ENCODE assay signal across 17 cellular contexts in genomic region chr13:100436099-100436498, GRCh38.
DNase-seq lines count a peak whose midpoint lies in the region; ATAC-seq, FAIRE-seq and TF ChIP-seq lines count a peak whose summit lies in the region.
"Had no signal": no experiment of that assay in that cellular context is flagged by ENCODE, and none has a peak within 500 bp of the region (broad histone marks: within the 10 kb centered on the region; RNA-seq: fewer than 3 reads in every experiment).

No MANE protein-coding gene starts in this region.

- no peaks in the 10 kb centered on the region for H3K9me3 ChIP-seq in PC-3 (ENCODE audit: low read length)
- H3K9me3 ChIP-seq in HepG2 (ENCODE audit: low read length) = no peaks in the 10 kb centered on the region

- ATAC-seq in PC-3 = peak; percentile 42; the same call in 1 of the 2 replicates
- peak; percentile 79 for ATAC-seq in HepG2
- ATAC-seq in HG03378 (IDR thresholded peaks at IDR 0.05; ENCODE audit: unreplicated experiment) = no peak
- no peak for ATAC-seq in GM21423 (IDR thresholded peaks at IDR 0.05; ENCODE audit: unreplicated experiment)
- ATAC-seq: CD8-positive, alpha-beta T cell; HCT116 had no signal

- in situ Hi-C loops in HepG2 (cut with HindIII; ENCODE audit: extremely low pct_ligation_motif_present, low pct_unique_long_range_greater_than_20kb) = no loop called here

- H3K4me1 ChIP-seq in PC-3 (ENCODE audit: insufficient read depth, low read length) (peaks cover 9% of the 10 kb centered on the region), HepG2 (ENCODE audit: insufficient read depth, low read length) (peaks cover 24% of the 10 kb centered on the region)

- FAIRE-seq in HepG2 (lab: Jason Lieb, UNC) = peak; percentile 21
- FAIRE-seq: D721Med, G401.6, GM12892 had no signal

- TF ChIP-seq CTCF in PC-3 (conservative IDR thresholded peaks at IDR 0.05; ENCODE audit: low read depth, low read length) (no peak), HepG2 (CRISPR knock-in tag; IDR thresholded peaks at IDR 0.05) (no peak)

- H3K27me3 ChIP-seq in PC-3 (ENCODE audit: low read length) = no peaks in the 10 kb centered on the region
- H3K27me3 ChIP-seq in HepG2 (ENCODE audit: control insufficient read depth in 1 of 2, insufficient read depth in 2 of 2, low read length in 2 of 2) = no peaks in the 10 kb centered on the region

- H3K9ac ChIP-seq in PC-3 (ENCODE audit: low read length) (no peak overlapping the region), HepG2 (ENCODE audit: insufficient read depth, low read depth, low read length) (no peak overlapping the region)

- intact Hi-C loops in PC-3 (cut with micrococcal nuclease) = no loop called here
- intact Hi-C loops in HepG2 (cut with micrococcal nuclease; ENCODE audit: unreplicated experiment) = no loop called here

- no peaks in the 10 kb centered on the region for H3F3A ChIP-seq in PC-3 (ENCODE audit: low read length, unreplicated experiment)

- DNase-seq in PC-3 = no peak
- DNase-seq in HepG2 (ENCODE audit: low spot score) = peak; percentile 24
- peak; percentile 34 for DNase-seq in mucosa of gallbladder (ENCODE audit: low spot score)
- DNase-seq in islet precursor cell = no peak
- no peak for DNase-seq in central memory CD4-positive, alpha-beta T cell
- DNase-seq: CD8-positive, alpha-beta T cell; COR-L47; DMS153; DMS79 treated with DMSO at 0.1 percent for 48 hours; EL; IMR-90 had no signal

- H3K4me3 ChIP-seq in PC-3 (ENCODE audit: low read length) (no peak overlapping the region), HepG2 (replicated peaks in 1 of 3; ENCODE audit: insufficient read depth in 1 of 3, low read depth in 2 of 3, low read length in 3 of 3) (no peak overlapping the region)

- TF ChIP-seq EP300 in HepG2 (IDR thresholded peaks at IDR 0.05; ENCODE audit: low read depth in 2 of 2, low read length in 2 of 2) (no peak), HepG2 (CRISPR knock-in tag; IDR thresholded peaks at IDR 0.05; ENCODE audit: borderline replicate concordance) (no peak)

- no peaks in the 10 kb centered on the region for H3K79me2 ChIP-seq in PC-3 (ENCODE audit: low read length)
- H3K79me2 ChIP-seq in HepG2 (ENCODE audit: insufficient read depth, low read length) = no peaks in the 10 kb centered on the region

- WGBS in HepG2 (ENCODE audit: low lambda C conversion rate) = over 99% methylated on average over 4 of the region's 4 CpGs

- TF ChIP-seq POLR2A in HepG2 (IDR thresholded peaks at IDR 0.05; ENCODE audit: insufficient read depth in 1 of 2, low read depth in 2 of 2, low read length in 2 of 2) = no peak

- no peak overlapping the region for H2AFZ ChIP-seq in PC-3 (ENCODE audit: low read length)
- H2AFZ ChIP-seq in HepG2 (ENCODE audit: low read length) = no peak overlapping the region

- no peaks in the 10 kb centered on the region for H3K9me2 ChIP-seq in PC-3 (replicated peaks; ENCODE audit: low read length)

- no peaks in the 10 kb centered on the region for H4K20me1 ChIP-seq in PC-3 (ENCODE audit: low read length)
- H4K20me1 ChIP-seq in HepG2 (ENCODE audit: insufficient read depth, low read length) = no peaks in the 10 kb centered on the region

- BruUV-seq in PC-3 (replicated peaks; lab: Mats Ljungman, UMichigan) (no TSS peak), HepG2 (replicated peaks; lab: Mats Ljungman, UMichigan) (no TSS peak)

- no peak for TF ChIP-seq RAD21 in HepG2 (CRISPR knock-in tag; IDR thresholded peaks at IDR 0.05)

- H3K27ac ChIP-seq in PC-3 (ENCODE audit: low read length) (no peak overlapping the region), HepG2 (ENCODE audit: extremely low read length, insufficient read depth, low read length) (no peak overlapping the region)

- H3K4me2 ChIP-seq in PC-3 (ENCODE audit: low read length) (no peak overlapping the region), HepG2 (ENCODE audit: low read depth, low read length) (no peak overlapping the region)

- CTCF ChIA-PET in PC-3 (lab: Charles Lee) (no interaction called here), HepG2 (lab: Yijun Ruan, JAX; ENCODE audit: low intra/inter-chr PET ratio, low total read pairs) (no interaction called here)

- POLR2A ChIA-PET in PC-3 (lab: Charles Lee; ENCODE audit: unreplicated experiment) = no interaction called here
- POLR2A ChIA-PET in HepG2 (lab: Yijun Ruan, JAX) = no interaction called here

- H3K36me3 ChIP-seq in PC-3 (ENCODE audit: low read depth, low read length) (no peaks in the 10 kb centered on the region), HepG2 (replicated peaks in 1 of 2; ENCODE audit: control insufficient read depth in 1 of 2, insufficient read depth in 2 of 2, low read length in 2 of 2) (peaks cover 0 to 2% of the 10 kb centered on the region in 2 experiments; a peak in 2 of 5 replicates)

TF ChIP-seq in HepG2, 621 proteins besides CTCF, POLR2A, EP300 and RAD21 (continues in another document):
- no peak for TF ChIP-seq ZNF382 (CRISPR knock-in tag; IDR thresholded peaks at IDR 0.05; ENCODE audit: borderline replicate concordance)
- no peak for TF ChIP-seq IKZF1 (IDR thresholded peaks at IDR 0.05)
- TF ChIP-seq HNF4G (IDR thresholded peaks at IDR 0.05; ENCODE audit: borderline replicate concordance, low read depth, low read length) = peak; percentile 26; the same call in 1 of the 2 replicates
- TF ChIP-seq HNF4G (CRISPR knock-in tag; IDR thresholded peaks at IDR 0.05; ENCODE audit: borderline replicate concordance, low read depth) = no peak
- no peak for TF ChIP-seq RNF2 (conservative IDR thresholded peaks at IDR 0.05; ENCODE audit: low read depth)
- TF ChIP-seq E2F5 (CRISPR knock-in tag; conservative IDR thresholded peaks at IDR 0.05) = no peak
- no peak for TF ChIP-seq ARID3A (IDR thresholded peaks at IDR 0.05; ENCODE audit: low read depth, low read length)
- no peak for TF ChIP-seq ZFP37 (CRISPR knock-in tag; IDR thresholded peaks at IDR 0.05; ENCODE audit: borderline replicate concordance)
- TF ChIP-seq KDM2A (CRISPR knock-in tag; IDR thresholded peaks at IDR 0.05; ENCODE audit: borderline replicate concordance, low read depth) = no peak
- no peak for TF ChIP-seq FOXA1 (IDR thresholded peaks at IDR 0.05)
- TF ChIP-seq FOXA1 (CRISPR knock-in tag; IDR thresholded peaks at IDR 0.05) = peak; percentile 4; the same call in 1 of the 2 replicates
- no peak for TF ChIP-seq MXD4 (CRISPR knock-in tag; IDR thresholded peaks at IDR 0.05)
- peak; percentile 52 for TF ChIP-seq HNF4A (CRISPR knock-in tag; IDR thresholded peaks at IDR 0.05)
- no peak for TF ChIP-seq ZNF253 (CRISPR knock-in tag; IDR thresholded peaks at IDR 0.05; ENCODE audit: borderline replicate concordance)
- no peak for TF ChIP-seq KAT2B (IDR thresholded peaks at IDR 0.05; ENCODE audit: borderline replicate concordance, low read depth, low read length)
- TF ChIP-seq ZNF703 (CRISPR knock-in tag; IDR thresholded peaks at IDR 0.05; ENCODE audit: borderline replicate concordance) = no peak
- peak; percentile 51; the same call in 1 of the 2 replicates for TF ChIP-seq HOMEZ (CRISPR knock-in tag; IDR thresholded peaks at IDR 0.05; ENCODE audit: low read depth)
- TF ChIP-seq ZNF160 (CRISPR knock-in tag; IDR thresholded peaks at IDR 0.05) = no peak
- TF ChIP-seq MAZ (IDR thresholded peaks at IDR 0.05; ENCODE audit: borderline replicate concordance, low read depth, low read length) = no peak
- TF ChIP-seq MAZ (CRISPR knock-in tag; IDR thresholded peaks at IDR 0.05; ENCODE audit: low read depth) = no peak
- no peak for TF ChIP-seq ZNF552 (CRISPR knock-in tag; IDR thresholded peaks at IDR 0.05; ENCODE audit: borderline replicate concordance)
- TF ChIP-seq ZNF451 (CRISPR knock-in tag; IDR thresholded peaks at IDR 0.05) = no peak

Comparison
In these comparisons a context has a peak if more than half of its experiments do, and no peak if none do; other contexts are left out.
1. ATAC-seq: peak in PC-3 (single experiment) and HepG2 (single experiment); none in HG03378 (single experiment) and GM21423 (single experiment).
2. DNase-seq: peak in HepG2 (single experiment) and mucosa of gallbladder (single experiment); none in PC-3 (single experiment), islet precursor cell (single experiment) and central memory CD4-positive, alpha-beta T cell (single experiment).